ENCODE assay signal across 26 cellular contexts in genomic region chr18:50341443-50341842, GRCh38. TPM values are rescaled to one million over a fixed set of nuclear protein-coding genes. Genes with fewer than 3 reads are reported as not detected.
"Had no signal": no experiment of that assay in that cellular context is flagged by ENCODE, and none has a peak within 500 bp of the region (broad histone marks: within the 10 kb centered on the region; RNA-seq: fewer than 3 reads in every experiment).

No MANE protein-coding gene starts in this region.

- H3K4me1 ChIP-seq: ascending aorta, SJCRH30 had no signal

- DNase-seq: activated CD4-positive, alpha-beta T cell treated with anti-CD3 and anti-CD28 coated beads, Interleukin-2, amount 10 ng/mL, durations not matched to agents 24 days and 14 days; activated CD4-positive, alpha-beta T cell treated with anti-CD3 and anti-CD28 coated beads, Interleukin-2, amount 50 U/mL, for 4 hours; activated CD8-positive, alpha-beta T cell treated with anti-CD3 and anti-CD28 coated beads for 36 hours; activated gamma-delta T cell; activated naive CD4-positive, alpha-beta T cell treated with Interleukin-2 at 50 U/mL for 16 hours; activated naive CD8-positive, alpha-beta T cell treated with anti-CD3 and anti-CD28 coated beads, Interleukin-2, amount 10 ng/mL, durations not matched to agents 7 days and 5 days; activated T-cell treated with anti-CD3 and anti-CD28 coated beads, Interleukin-2, amount 50 U/mL, for 1 hour; amygdala; MM.1S; MV-4-11; NCI-H1092; NCI-H1417; NCI-H146; NCI-H187; NCI-H2029 treated with DMSO at 0.1 percent for 48 hours; NCI-H2107; NCI-H345; NCI-H526; NCI-H774; SHP77; SJCRH30; T1000 had no signal

- H3K4me3 ChIP-seq: ascending aorta, cardiac muscle cell, SJCRH30, SK-N-MC had no signal

- ATAC-seq: activated CD8-positive, alpha-beta T cell treated with anti-CD3 and anti-CD28 coated beads for 36 hours; Panc1 had no signal

- H3K36me3 ChIP-seq: ascending aorta, cardiac muscle cell, SJCRH30 had no signal

- H3K27me3 ChIP-seq: ascending aorta, cardiac muscle cell, SJCRH30 had no signal

- H3K9me3 ChIP-seq: ascending aorta, SJCRH30 had no signal

- H3K27ac ChIP-seq: ascending aorta, cardiac muscle cell, SJCRH30, SK-N-MC had no signal

RNA-seq across cellular contexts. Expression of gene SKA1, which starts 33.4 kb away (rescaled TPM):
- total RNA-seq: ascending aorta had no signal
